18 cellular contexts compared by ENCODE assay signal in the genomic region with DNA sequence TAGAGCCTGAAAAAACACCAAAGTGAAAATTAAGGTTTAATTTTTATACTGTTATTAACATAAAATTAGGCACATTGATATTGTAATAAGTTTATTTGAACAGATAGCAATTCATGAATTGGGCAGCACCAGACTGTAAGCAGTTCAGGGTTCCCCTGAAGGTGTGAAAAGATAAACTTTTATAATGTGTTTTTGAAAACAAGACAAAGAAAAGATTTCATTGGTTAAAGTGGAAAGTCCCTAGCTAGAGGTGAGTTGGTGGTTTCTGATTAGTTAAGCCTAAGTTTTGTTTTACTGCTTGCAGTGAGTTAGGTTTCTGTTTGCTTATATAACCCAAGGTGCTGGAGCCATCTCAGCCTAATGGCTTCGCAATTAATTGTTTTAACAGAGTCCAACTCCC.
DNase-seq lines count a peak whose midpoint lies in the region; ATAC-seq, FAIRE-seq and TF ChIP-seq lines count a peak whose summit lies in the region.
"Had no signal": no experiment of that assay in that cellular context is flagged by ENCODE, and none has a peak within 500 bp of the region (broad histone marks: within the 10 kb centered on the region; RNA-seq: fewer than 3 reads in every experiment).

No MANE protein-coding gene starts in this region.

- no peaks in the 10 kb centered on the region; the same call in 1 of the 2 replicates for H3K9me3 ChIP-seq in K562 (replicated peaks; ENCODE audit: control insufficient read depth, insufficient read depth, low read depth, low read length)
- H3K9me3 ChIP-seq: adrenal gland, HAP-1, right atrium auricular region, testis had no signal

- no peaks in the 10 kb centered on the region for H3K9me1 ChIP-seq in K562 (ENCODE audit: control insufficient read depth, insufficient read depth, low read length)

- no peak for TF ChIP-seq EP300 in K562 (IDR thresholded peaks at IDR 0.05; ENCODE audit: low read length)

- H3K27ac Mint-ChIP-seq in activated T-cell treated with anti-CD3 and anti-CD28 coated beads, Interleukin-2, amount 50 U/mL, for 24 hours = peak overlapping the region; percentile 54
- H3K27ac Mint-ChIP-seq: dendritic cell treated with granulocyte-macrophage colony-stimulating factor and Interleukin-4, amounts not matched to agents 40 ng/mL and 50 ng/mL, for 4 days; naive B cell; WTC11 had no signal

- CTCF ChIA-PET in K562 (lab: Yijun Ruan, JAX; ENCODE audit: low intra/inter-chr PET ratio) = no interaction called here

- ATAC-seq in GM21423 (IDR thresholded peaks at IDR 0.05; ENCODE audit: unreplicated experiment) = peak; percentile 78
- ATAC-seq in HG02938 (IDR thresholded peaks at IDR 0.05; ENCODE audit: unreplicated experiment) = peak; percentile 72
- ATAC-seq in K562 = no peak
- no peak for ATAC-seq in GM19452 (IDR thresholded peaks at IDR 0.05; ENCODE audit: unreplicated experiment)
- no peak for ATAC-seq in GM18519 (IDR thresholded peaks at IDR 0.05; ENCODE audit: low FRiP score, unreplicated experiment)
- ATAC-seq: WTC11 had no signal

- POLR2A ChIA-PET in K562 (lab: Yijun Ruan, JAX) = interaction anchor here (0.6 to 1.0 kb wide), 2 partner anchors 10 to 229 kb away, joined by 3 read pairs; no protein-coding TSS in a partner anchor

- no peak overlapping the region for H3K27ac ChIP-seq in K562 (ENCODE audit: extremely low read depth, low read depth, low read length)
- H3K27ac ChIP-seq: adrenal gland, right atrium auricular region, testis had no signal

- no peaks in the 10 kb centered on the region for H3K4me1 ChIP-seq in K562 (replicated peaks in 1 of 2; ENCODE audit: control insufficient read depth in 2 of 2, insufficient read depth in 2 of 2, low read length in 2 of 2)
- H3K4me1 ChIP-seq: adrenal gland, HAP-1, right atrium auricular region, testis had no signal

- no peak for FAIRE-seq in K562 (lab: Jason Lieb, UNC)
- FAIRE-seq: HepG2 had no signal

- 0 out of 2 replicates have a peak overlapping the region, but pooled peaks have one; percentile 6 for H2AFZ ChIP-seq in K562 (ENCODE audit: low read depth, low read length)

- DNase-seq in activated T-cell treated with anti-CD3 and anti-CD28 coated beads, Interleukin-2, amount 50 U/mL, for 24 hours = no peak
- DNase-seq in activated T-cell treated with anti-CD3 and anti-CD28 coated beads for 4 hours (no peak), K562 (ENCODE audit: extremely low read depth in 1 of 4, low spot score in 3 of 4) (no peak)
- no peak for DNase-seq in stimulated activated naive CD4-positive, alpha-beta T cell (lab: John Stamatoyannopoulos, UW)
- DNase-seq: adrenal gland, C1 segment of cervical spinal cord, naive B cell, NCI-H1436, testis had no signal

- no peaks in the 10 kb centered on the region for H3K27me3 Mint-ChIP-seq in activated T-cell treated with anti-CD3 and anti-CD28 coated beads, Interleukin-2, amount 50 U/mL, for 24 hours
- H3K27me3 Mint-ChIP-seq: dendritic cell treated with granulocyte-macrophage colony-stimulating factor and Interleukin-4, amounts not matched to agents 40 ng/mL and 50 ng/mL, for 4 days; naive B cell had no signal

- 89% methylated on average over 1 of the region's 1 CpG for WGBS in K562 (ENCODE audit: insufficient coverage, low coverage, missing lambda C conversion rate)

- H3K4me3 ChIP-seq in K562 = no peak overlapping the region
- H3K4me3 ChIP-seq: adrenal gland, HAP-1, right atrium auricular region, testis had no signal

- no peak overlapping the region for H3K4me2 ChIP-seq in K562 (ENCODE audit: insufficient read depth, low read length)

- H3K79me2 ChIP-seq in K562 (ENCODE audit: control insufficient read depth, insufficient read depth, low read length) = no peaks in the 10 kb centered on the region

- H3K36me3 Mint-ChIP-seq in activated T-cell treated with anti-CD3 and anti-CD28 coated beads, Interleukin-2, amount 50 U/mL, for 24 hours (ENCODE audit: low read depth) = no peaks in the 10 kb centered on the region
- H3K36me3 Mint-ChIP-seq: naive B cell had no signal

- TF ChIP-seq RAD21 in K562 (CRISPR knock-in tag; conservative IDR thresholded peaks at IDR 0.05 in 1 of 2, IDR thresholded peaks at IDR 0.05 in 1 of 2) = no peak

- intact Hi-C loops in K562 (cut with micrococcal nuclease) = no loop called here

- no peaks in the 10 kb centered on the region for H3K36me3 ChIP-seq in K562 (ENCODE audit: control insufficient read depth, insufficient read depth, low read length)
- H3K36me3 ChIP-seq: adrenal gland, HAP-1, right atrium auricular region had no signal

- in situ Hi-C loops in K562 (cut with MboI) = loop anchor here (25.0 kb wide), 2 partner anchors 263 to 413 kb away; no protein-coding TSS in a partner anchor

- peaks cover 7% of the 10 kb centered on the region for H3K9me3 Mint-ChIP-seq in activated T-cell treated with anti-CD3 and anti-CD28 coated beads, Interleukin-2, amount 50 U/mL, for 24 hours

- no peak overlapping the region for H3K4me3 Mint-ChIP-seq in activated T-cell treated with anti-CD3 and anti-CD28 coated beads, Interleukin-2, amount 50 U/mL, for 24 hours
- H3K4me3 Mint-ChIP-seq: dendritic cell treated with granulocyte-macrophage colony-stimulating factor and Interleukin-4, amounts not matched to agents 40 ng/mL and 50 ng/mL, for 4 days; WTC11 had no signal

- no peaks in the 10 kb centered on the region for H3K27me3 ChIP-seq in K562 (ENCODE audit: control insufficient read depth in 2 of 2, insufficient read depth in 2 of 2, low read length in 2 of 2)
- H3K27me3 ChIP-seq: adrenal gland, right atrium auricular region, testis had no signal

- H3K4me1 Mint-ChIP-seq in activated T-cell treated with anti-CD3 and anti-CD28 coated beads, Interleukin-2, amount 50 U/mL, for 24 hours (ENCODE audit: low read depth) = peaks cover 14% of the 10 kb centered on the region
- H3K4me1 Mint-ChIP-seq: naive B cell had no signal

- TF ChIP-seq POLR2A in K562 (conservative IDR thresholded peaks at IDR 0.05) = no peak

- H3K9ac ChIP-seq in K562 (ENCODE audit: insufficient read depth in 1 of 2, low read depth in 2 of 2, low read length in 2 of 2) = no peak overlapping the region

- no peak for TF ChIP-seq CTCF in K562 (IDR thresholded peaks at IDR 0.05 in 2 of 3, conservative IDR thresholded peaks at IDR 0.05 in 1 of 3; ENCODE audit: insufficient read depth in 2 of 3, low read depth in 1 of 3, low read length in 3 of 3)

- no TSS peak for BruUV-seq in K562 (replicated peaks; lab: Mats Ljungman, UMichigan)

- no peaks in the 10 kb centered on the region for H4K20me1 ChIP-seq in K562 (replicated peaks; ENCODE audit: control insufficient read depth, insufficient read depth, low read length)

TF ChIP-seq in K562, 482 proteins besides CTCF, POLR2A, EP300 and RAD21 (continues in another document):
- TF ChIP-seq HNRNPL (IDR thresholded peaks at IDR 0.05; ENCODE audit: low read depth, low read length) (no peak), NELFE (IDR thresholded peaks at IDR 0.05; ENCODE audit: insufficient read depth, insufficient read length) (no peak), ESRRA (IDR thresholded peaks at IDR 0.05; ENCODE audit: borderline replicate concordance, low read depth) (no peak)
- TF ChIP-seq, protein P1, sequence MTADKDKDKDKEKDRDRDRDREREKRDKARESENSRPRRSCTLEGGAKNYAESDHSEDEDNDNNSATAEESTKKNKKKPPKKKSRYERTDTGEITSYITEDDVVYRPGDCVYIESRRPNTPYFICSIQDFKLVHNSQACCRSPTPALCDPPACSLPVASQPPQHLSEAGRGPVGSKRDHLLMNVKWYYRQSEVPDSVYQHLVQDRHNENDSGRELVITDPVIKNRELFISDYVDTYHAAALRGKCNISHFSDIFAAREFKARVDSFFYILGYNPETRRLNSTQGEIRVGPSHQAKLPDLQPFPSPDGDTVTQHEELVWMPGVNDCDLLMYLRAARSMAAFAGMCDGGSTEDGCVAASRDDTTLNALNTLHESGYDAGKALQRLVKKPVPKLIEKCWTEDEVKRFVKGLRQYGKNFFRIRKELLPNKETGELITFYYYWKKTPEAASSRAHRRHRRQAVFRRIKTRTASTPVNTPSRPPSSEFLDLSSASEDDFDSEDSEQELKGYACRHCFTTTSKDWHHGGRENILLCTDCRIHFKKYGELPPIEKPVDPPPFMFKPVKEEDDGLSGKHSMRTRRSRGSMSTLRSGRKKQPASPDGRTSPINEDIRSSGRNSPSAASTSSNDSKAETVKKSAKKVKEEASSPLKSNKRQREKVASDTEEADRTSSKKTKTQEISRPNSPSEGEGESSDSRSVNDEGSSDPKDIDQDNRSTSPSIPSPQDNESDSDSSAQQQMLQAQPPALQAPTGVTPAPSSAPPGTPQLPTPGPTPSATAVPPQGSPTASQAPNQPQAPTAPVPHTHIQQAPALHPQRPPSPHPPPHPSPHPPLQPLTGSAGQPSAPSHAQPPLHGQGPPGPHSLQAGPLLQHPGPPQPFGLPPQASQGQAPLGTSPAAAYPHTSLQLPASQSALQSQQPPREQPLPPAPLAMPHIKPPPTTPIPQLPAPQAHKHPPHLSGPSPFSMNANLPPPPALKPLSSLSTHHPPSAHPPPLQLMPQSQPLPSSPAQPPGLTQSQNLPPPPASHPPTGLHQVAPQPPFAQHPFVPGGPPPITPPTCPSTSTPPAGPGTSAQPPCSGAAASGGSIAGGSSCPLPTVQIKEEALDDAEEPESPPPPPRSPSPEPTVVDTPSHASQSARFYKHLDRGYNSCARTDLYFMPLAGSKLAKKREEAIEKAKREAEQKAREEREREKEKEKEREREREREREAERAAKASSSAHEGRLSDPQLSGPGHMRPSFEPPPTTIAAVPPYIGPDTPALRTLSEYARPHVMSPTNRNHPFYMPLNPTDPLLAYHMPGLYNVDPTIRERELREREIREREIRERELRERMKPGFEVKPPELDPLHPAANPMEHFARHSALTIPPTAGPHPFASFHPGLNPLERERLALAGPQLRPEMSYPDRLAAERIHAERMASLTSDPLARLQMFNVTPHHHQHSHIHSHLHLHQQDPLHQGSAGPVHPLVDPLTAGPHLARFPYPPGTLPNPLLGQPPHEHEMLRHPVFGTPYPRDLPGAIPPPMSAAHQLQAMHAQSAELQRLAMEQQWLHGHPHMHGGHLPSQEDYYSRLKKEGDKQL (CRISPR knock-in tag; IDR thresholded peaks at IDR 0.05; ENCODE audit: borderline replicate concordance) = no peak

Comparison
In these comparisons a context has a peak if more than half of its experiments do, and no peak if none do; other contexts are left out.
1. ATAC-seq: peak in GM21423 (single experiment) and HG02938 (single experiment); none in K562 (single experiment), GM19452 (single experiment) and GM18519 (single experiment).